ENCODE assay signal across 8 cellular contexts in genomic region chr14:91303091-91303923, GRCh38. TPM values are rescaled to one million over a fixed set of nuclear protein-coding genes. Genes with fewer than 3 reads are reported as not detected.
DNase-seq lines count a peak whose midpoint lies in the region; ATAC-seq and FAIRE-seq lines count a peak whose summit lies in the region.

No MANE protein-coding gene starts in this region.

- in situ Hi-C loops in ACHN (cut with HindIII; ENCODE audit: low pct_ligation_motif_present, low pct_unique_long_range_greater_than_20kb, low sequenced_read_pairs): no loop called here

- ATAC-seq in GM19438 (IDR thresholded peaks at IDR 0.05; ENCODE audit: low read depth, unreplicated experiment): peak; percentile 46

- H3K27ac ChIP-seq in substantia nigra (ENCODE audit: low read depth, low read length, poor library complexity, severe bottlenecking): no peak overlapping the region

- no peak for FAIRE-seq in frontal cortex (lab: Jason Lieb, UNC)

- peak; percentile 28 for DNase-seq in ACHN
- peak; percentile 28 for DNase-seq in NCI-H226
- peak; percentile 27 for DNase-seq in activated effector memory CD4-positive, alpha-beta T cell treated with Interleukin-2 at 50 U/mL for 16 hours
- DNase-seq in left kidney (ENCODE audit: low read depth, low spot score): peak; percentile 85
- DNase-seq in frontal cortex (ENCODE audit: low spot score in 2 of 2): no peak
- DNase-seq in KG1 (lab: John Stamatoyannopoulos, UW): no peak
- DNase-seq in substantia nigra (lab: John Stamatoyannopoulos, UW): no peak

RNA-seq across cellular contexts. Expression of gene GPR68, which starts 58.8 kb away (rescaled TPM):
- 4.9 TPM for total RNA-seq in frontal cortex

Comparison
In these comparisons a context has a peak if more than half of its experiments do, and no peak if none do; other contexts are left out.
1. DNase-seq: peak in ACHN (single experiment), NCI-H226 (single experiment), activated effector memory CD4-positive, alpha-beta T cell treated with Interleukin-2 at 50 U/mL for 16 hours (single experiment) and left kidney (single experiment); none in frontal cortex (0 of 2), KG1 (single experiment) and substantia nigra (0 of 49).